19 cellular contexts compared by ENCODE assay signal in genomic region chr16:59047114-59047513, GRCh38.
DNase-seq lines count a peak whose midpoint lies in the region; ATAC-seq and TF ChIP-seq lines count a peak whose summit lies in the region.
"Had no signal": no experiment of that assay in that cellular context is flagged by ENCODE, and none has a peak within 500 bp of the region (broad histone marks: within the 10 kb centered on the region; RNA-seq: fewer than 3 reads in every experiment).

No MANE protein-coding gene starts in this region.

- H3K4me1 Mint-ChIP-seq in chondrocyte (ENCODE audit: low read depth) (no peaks in the 10 kb centered on the region), progenitor cell of endocrine pancreas (ENCODE audit: low read depth) (peaks cover 3% of the 10 kb centered on the region)
- no peaks in the 10 kb centered on the region for H3K4me1 Mint-ChIP-seq in activated CD4-positive, alpha-beta T cell treated with anti-CD3 and anti-CD28 coated beads for 36 hours
- H3K4me1 Mint-ChIP-seq: activated CD4-positive, alpha-beta T cell treated with anti-CD3 and anti-CD28 coated beads, Interleukin-2, amount 10 ng/mL, durations not matched to agents 7 days and 5 days had no signal

- H3K4me3 Mint-ChIP-seq in chondrocyte (ENCODE audit: unreplicated experiment) (no peak overlapping the region), progenitor cell of endocrine pancreas (ENCODE audit: low read depth) (no peak overlapping the region)
- no peak overlapping the region for H3K4me3 Mint-ChIP-seq in activated CD4-positive, alpha-beta T cell treated with anti-CD3 and anti-CD28 coated beads for 36 hours
- H3K4me3 Mint-ChIP-seq: activated CD4-positive, alpha-beta T cell treated with anti-CD3 and anti-CD28 coated beads, Interleukin-2, amount 10 ng/mL, durations not matched to agents 7 days and 5 days had no signal

- POLR2A ChIA-PET in activated CD4-positive, alpha-beta T cell treated with anti-CD3 and anti-CD28 coated beads for 36 hours (lab: Charles Lee): no interaction called here

- intact Hi-C loops in activated CD4-positive, alpha-beta T cell treated with anti-CD3 and anti-CD28 coated beads for 36 hours (cut with DNase I, micrococcal nuclease): no loop called here

- ATAC-seq in activated CD4-positive, alpha-beta T cell treated with anti-CD3 and anti-CD28 coated beads for 36 hours: no peak
- ATAC-seq: left lung had no signal

- peak; percentile 20 for DNase-seq in NCI-H82 (lab: John Stamatoyannopoulos, UW)
- no peak for DNase-seq in NCI-H82 treated with DMSO at 0.1 percent for 48 hours (lab: John Stamatoyannopoulos, UW; ENCODE audit: unreplicated experiment)
- DNase-seq in MV-4-11 (lab: John Stamatoyannopoulos, UW): peak; percentile 29
- no peak for DNase-seq in chondrocyte (ENCODE audit: low spot score)
- DNase-seq in progenitor cell of endocrine pancreas (ENCODE audit: low spot score, unreplicated experiment): no peak
- DNase-seq in effector CD4-positive, alpha-beta T cell: no peak
- DNase-seq in OCI-M2 (lab: John Stamatoyannopoulos, UW; ENCODE audit: unreplicated experiment): no peak
- DNase-seq in activated CD4-positive, alpha-beta T cell treated with anti-CD3 and anti-CD28 coated beads for 36 hours: no peak
- DNase-seq: activated CD4-positive, alpha-beta T cell treated with anti-CD3 and anti-CD28 coated beads, Interleukin-2, amount 10 ng/mL, durations not matched to agents 7 days and 5 days; activated CD8-positive, alpha-beta memory T cell treated with anti-CD3 and anti-CD28 coated beads, Interleukin-2, amount 50 U/mL, for 4 hours; activated gamma-delta T cell treated with Interleukin-2 at 50 U/mL for 16 hours; amygdala; caudate nucleus; DMS79; esophagus squamous epithelium; left lung; NCI-H187; RPMI8226; SW 1271 had no signal

- H3K27me3 Mint-ChIP-seq in chondrocyte (ENCODE audit: low read depth) (peaks cover 2% of the 10 kb centered on the region), progenitor cell of endocrine pancreas (no peaks in the 10 kb centered on the region)
- H3K27me3 Mint-ChIP-seq in activated CD4-positive, alpha-beta T cell treated with anti-CD3 and anti-CD28 coated beads for 36 hours: no peaks in the 10 kb centered on the region
- H3K27me3 Mint-ChIP-seq: activated CD4-positive, alpha-beta T cell treated with anti-CD3 and anti-CD28 coated beads, Interleukin-2, amount 10 ng/mL, durations not matched to agents 7 days and 5 days had no signal

- CTCF ChIA-PET in activated CD4-positive, alpha-beta T cell treated with anti-CD3 and anti-CD28 coated beads for 36 hours (lab: Charles Lee): no interaction called here

- peak; percentile 37 for TF ChIP-seq CTCF in chondrocyte (IDR thresholded peaks at IDR 0.05)
- peak; percentile 33 for TF ChIP-seq CTCF in progenitor cell of endocrine pancreas (IDR thresholded peaks at IDR 0.05; ENCODE audit: unreplicated experiment)

- H3K9me3 Mint-ChIP-seq in chondrocyte (ENCODE audit: low read depth) (peaks cover 5% of the 10 kb centered on the region), progenitor cell of endocrine pancreas (ENCODE audit: low read depth) (no peaks in the 10 kb centered on the region)
- H3K9me3 Mint-ChIP-seq in activated CD4-positive, alpha-beta T cell treated with anti-CD3 and anti-CD28 coated beads for 36 hours (ENCODE audit: low read depth): no peaks in the 10 kb centered on the region
- H3K9me3 Mint-ChIP-seq: activated CD4-positive, alpha-beta T cell treated with anti-CD3 and anti-CD28 coated beads, Interleukin-2, amount 10 ng/mL, durations not matched to agents 7 days and 5 days had no signal

- no peaks in the 10 kb centered on the region for H3K36me3 Mint-ChIP-seq in chondrocyte (ENCODE audit: low read depth)
- H3K36me3 Mint-ChIP-seq in progenitor cell of endocrine pancreas (ENCODE audit: insufficient read depth): no peaks in the 10 kb centered on the region
- no peaks in the 10 kb centered on the region for H3K36me3 Mint-ChIP-seq in activated CD4-positive, alpha-beta T cell treated with anti-CD3 and anti-CD28 coated beads for 36 hours (ENCODE audit: low read depth)

- H3K27ac Mint-ChIP-seq in chondrocyte (ENCODE audit: unreplicated experiment) (no peak overlapping the region), progenitor cell of endocrine pancreas (no peak overlapping the region)
- H3K27ac Mint-ChIP-seq in activated CD4-positive, alpha-beta T cell treated with anti-CD3 and anti-CD28 coated beads for 36 hours: no peak overlapping the region
- H3K27ac Mint-ChIP-seq: activated CD4-positive, alpha-beta T cell treated with anti-CD3 and anti-CD28 coated beads, Interleukin-2, amount 10 ng/mL, durations not matched to agents 7 days and 5 days had no signal

Comparison
In these comparisons a context has a peak if more than half of its experiments do, and no peak if none do; other contexts are left out.
1. DNase-seq: peak in NCI-H82 (single experiment) and MV-4-11 (single experiment); none in NCI-H82 treated with DMSO at 0.1 percent for 48 hours (single experiment), chondrocyte (single experiment), progenitor cell of endocrine pancreas (single experiment), effector CD4-positive, alpha-beta T cell (single experiment), OCI-M2 (single experiment) and activated CD4-positive, alpha-beta T cell treated with anti-CD3 and anti-CD28 coated beads for 36 hours (single experiment).